ENCODE assay signal across 21 cellular contexts in the genomic region with DNA sequence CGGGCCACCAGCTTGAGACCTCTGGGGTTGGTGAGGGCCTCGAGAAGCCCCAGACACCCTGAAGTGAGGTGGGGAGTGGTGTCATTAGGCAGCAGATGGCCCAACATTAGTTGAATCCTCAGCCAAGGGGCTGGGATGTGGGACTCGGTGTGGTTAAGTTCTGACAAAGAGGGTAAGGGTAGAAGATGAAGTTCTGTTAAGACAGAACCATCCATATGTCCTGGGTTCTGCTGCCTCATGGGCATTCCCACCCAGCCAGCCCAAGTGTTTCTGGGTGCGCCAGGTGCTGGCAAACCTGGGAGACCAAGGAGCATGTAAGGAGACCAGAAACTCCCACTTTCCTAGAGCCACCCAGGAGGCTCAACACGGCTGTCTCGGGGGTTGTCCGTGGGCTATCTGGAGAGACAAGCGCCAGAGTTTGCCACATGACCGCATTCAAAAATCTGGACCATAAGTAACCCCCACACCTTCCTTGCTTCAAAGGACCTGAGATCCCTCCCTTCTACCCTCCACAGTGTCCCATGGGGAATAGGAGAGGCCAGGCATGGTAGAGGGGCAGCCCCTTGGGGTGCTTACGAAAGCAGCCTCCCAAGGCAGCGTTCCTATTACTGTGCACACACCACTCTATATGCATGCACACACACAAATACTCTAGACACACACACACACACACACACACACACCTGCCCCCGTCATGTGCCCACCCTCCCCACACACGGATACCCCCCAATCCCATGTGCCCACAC.
"Had no signal": no experiment of that assay in that cellular context is flagged by ENCODE, and none has a peak within 500 bp of the region (broad histone marks: within the 10 kb centered on the region; RNA-seq: fewer than 3 reads in every experiment).

No MANE protein-coding gene starts in this region.

- H3K4me3 ChIP-seq: lower lobe of right lung, right atrium auricular region, thoracic aorta, upper lobe of right lung had no signal

- H3K27ac ChIP-seq: esophagus squamous epithelium, lower lobe of right lung, right atrium auricular region, thoracic aorta, upper lobe of right lung had no signal

- H3K9me3 ChIP-seq: esophagus squamous epithelium, lower lobe of right lung, right atrium auricular region, thoracic aorta, upper lobe of right lung had no signal

- H3K36me3 ChIP-seq: esophagus squamous epithelium, lower lobe of right lung, right atrium auricular region, thoracic aorta, upper lobe of right lung had no signal

- H3K9me3 Mint-ChIP-seq: effector memory CD8-positive, alpha-beta T cell; nephron progenitor cell; T-cell had no signal

- H3K36me3 Mint-ChIP-seq: T-cell had no signal

- ATAC-seq: activated CD4-positive, CD25-positive, alpha-beta regulatory T cell treated with anti-CD3 and anti-CD28 coated beads, Interleukin-2, amount 50 U/mL, for 24 hours; effector memory CD8-positive, alpha-beta T cell; left cardiac atrium; SK-N-SH treated with all-trans-retinoic acid at 6 μM for 48 hours; T-cell; upper lobe of right lung had no signal

- H3K4me3 Mint-ChIP-seq: effector memory CD8-positive, alpha-beta T cell; nephron progenitor cell had no signal

- H3K27me3 ChIP-seq: esophagus squamous epithelium, right atrium auricular region, upper lobe of right lung had no signal

- H3K4me1 ChIP-seq: esophagus squamous epithelium, lower lobe of right lung, right atrium auricular region, upper lobe of right lung had no signal

- H3K27me3 Mint-ChIP-seq: T-cell had no signal

- H3K27ac Mint-ChIP-seq: effector memory CD8-positive, alpha-beta T cell; nephron progenitor cell; T-cell had no signal

- DNase-seq: activated CD4-positive, alpha-beta T cell treated with anti-CD3 and anti-CD28 coated beads, Interleukin-2, amount 50 U/mL, for 1 hour; activated CD8-positive, alpha-beta memory T cell treated with anti-CD3 and anti-CD28 coated beads, Interleukin-2, amount 50 U/mL, for 4 hours; activated effector memory CD4-positive, alpha-beta T cell treated with anti-CD3 and anti-CD28 coated beads, Interleukin-2, amount 50 U/mL, for 16 hours; activated naive CD4-positive, alpha-beta T cell treated with anti-CD3 and anti-CD28 coated beads, Interleukin-2, amount 50 U/mL, for 16 hours; activated T-cell treated with anti-CD3 and anti-CD28 coated beads, Interleukin-2, amount 50 U/mL, for 48 hours; dermis blood vessel endothelial cell; effector memory CD8-positive, alpha-beta T cell; esophagus squamous epithelium; left cardiac atrium; lower lobe of right lung; nephron progenitor cell; nucleus accumbens; stimulated activated CD4-positive, alpha-beta T cell treated with anti-CD3 and anti-CD28 coated beads, Interleukin-15, amount 100 ng/mL, for 24 hours; stimulated activated CD4-positive, alpha-beta T cell treated with anti-CD3 and anti-CD28 coated beads, Interleukin-2, amount 100 ng/mL, for 48 hours; T-cell; T-helper 9 cell; upper lobe of right lung had no signal
